ENCODE assay signal across 25 cellular contexts in genomic region chr9:27129221-27129620, GRCh38. TPM values are rescaled to one million over a fixed set of nuclear protein-coding genes. Genes with fewer than 3 reads are reported as not detected.
"Had no signal": no experiment of that assay in that cellular context is flagged by ENCODE, and none has a peak within 500 bp of the region (broad histone marks: within the 10 kb centered on the region; RNA-seq: fewer than 3 reads in every experiment).

No MANE protein-coding gene starts in this region.

- H3K27ac ChIP-seq: dorsolateral prefrontal cortex, epithelial cell of prostate, esophagus muscularis mucosa, hepatocyte, lower lobe of right lung, neutrophil, psoas muscle, right lobe of liver, spleen, thoracic aorta, transverse colon had no signal

- H3K4me1 ChIP-seq: right lobe of liver had no signal

- H3K27ac Mint-ChIP-seq: naive thymus-derived CD4-positive, alpha-beta T cell; stimulated activated memory B cell treated with anti-CD40 and anti-IgM and Interleukin-4, amounts not matched to agents 10 μg/mL and 1 μg/mL and 100 μg/mL, for 72 hours; stimulated activated naive CD8-positive, alpha-beta T cell treated with anti-CD3 and anti-CD28 coated beads, Interleukin-15, Interleukin-2, amounts not matched to agents 100 ng/mL and 50 ng/mL, for 24 hours had no signal

- H3K4me3 ChIP-seq: dorsolateral prefrontal cortex, esophagus muscularis mucosa, hepatocyte, lower lobe of right lung, psoas muscle, right lobe of liver, spleen, thoracic aorta, transverse colon had no signal

- H3K36me3 ChIP-seq: esophagus muscularis mucosa, lower lobe of right lung, neutrophil, right lobe of liver, spleen, thoracic aorta, transverse colon had no signal

- ATAC-seq: foreskin keratinocyte; left lobe of liver; lower lobe of right lung; naive thymus-derived CD4-positive, alpha-beta T cell; psoas muscle; right lobe of liver; stimulated activated memory B cell treated with anti-CD40 and anti-IgM and Interleukin-4, amounts not matched to agents 10 μg/mL and 1 μg/mL and 100 μg/mL, for 72 hours had no signal

- H3K9me3 ChIP-seq: esophagus muscularis mucosa, lower lobe of right lung, neutrophil, psoas muscle, right lobe of liver, spleen, thoracic aorta, transverse colon had no signal

- H2AFZ ChIP-seq: hepatocyte had no signal

- H3K4me2 ChIP-seq: hepatocyte had no signal

- H3K4me3 Mint-ChIP-seq: central memory CD8-positive, alpha-beta T cell; naive thymus-derived CD4-positive, alpha-beta T cell; stimulated activated memory B cell treated with anti-CD40 and anti-IgM and Interleukin-4, amounts not matched to agents 10 μg/mL and 1 μg/mL and 100 μg/mL, for 72 hours; stimulated activated naive CD8-positive, alpha-beta T cell treated with anti-CD3 and anti-CD28 coated beads, Interleukin-15, Interleukin-2, amounts not matched to agents 100 ng/mL and 50 ng/mL, for 24 hours had no signal

- H3K27me3 Mint-ChIP-seq: central memory CD8-positive, alpha-beta T cell; stimulated activated memory B cell treated with anti-CD40 and anti-IgM and Interleukin-4, amounts not matched to agents 10 μg/mL and 1 μg/mL and 100 μg/mL, for 72 hours; stimulated activated naive CD8-positive, alpha-beta T cell treated with anti-CD3 and anti-CD28 coated beads, Interleukin-15, Interleukin-2, amounts not matched to agents 100 ng/mL and 50 ng/mL, for 24 hours had no signal

- H3K9me3 Mint-ChIP-seq: central memory CD8-positive, alpha-beta T cell; naive thymus-derived CD4-positive, alpha-beta T cell; stimulated activated memory B cell treated with anti-CD40 and anti-IgM and Interleukin-4, amounts not matched to agents 10 μg/mL and 1 μg/mL and 100 μg/mL, for 72 hours; stimulated activated naive CD8-positive, alpha-beta T cell treated with anti-CD3 and anti-CD28 coated beads, Interleukin-15, Interleukin-2, amounts not matched to agents 100 ng/mL and 50 ng/mL, for 24 hours had no signal

- DNase-seq: cortex of kidney; dorsolateral prefrontal cortex; effector CD8-positive, alpha-beta T cell; lower lobe of right lung; mesendoderm; naive thymus-derived CD4-positive, alpha-beta T cell; psoas muscle; retina; right lobe of liver; spleen; stimulated activated CD4-positive, alpha-beta T cell treated with anti-CD3 and anti-CD28 coated beads, Interleukin-15, amount 100 ng/mL, for 24 hours; stimulated activated CD4-positive, alpha-beta T cell treated with anti-CD3 and anti-CD28 coated beads, Interleukin-1b, Interleukin-23, amount 100 ng/mL, for 48 hours; stimulated activated CD4-positive, alpha-beta T cell treated with anti-CD3 and anti-CD28 coated beads, Interleukin-4, amount 100 ng/mL, for 24 hours; substantia nigra; transverse colon had no signal

- H3K27me3 ChIP-seq: dorsolateral prefrontal cortex, esophagus muscularis mucosa, foreskin keratinocyte, hepatocyte, neutrophil, right lobe of liver, spleen, transverse colon had no signal

- H3K4me1 Mint-ChIP-seq: central memory CD8-positive, alpha-beta T cell; naive thymus-derived CD4-positive, alpha-beta T cell; stimulated activated memory B cell treated with anti-CD40 and anti-IgM and Interleukin-4, amounts not matched to agents 10 μg/mL and 1 μg/mL and 100 μg/mL, for 72 hours had no signal

RNA-seq across cellular contexts. Expression of gene TEK, which starts 20.2 kb away (rescaled TPM):
- total RNA-seq: naive thymus-derived CD4-positive, alpha-beta T cell had no signal
- polyA plus RNA-seq: naive thymus-derived CD4-positive, alpha-beta T cell had no signal
